ENCODE assay signal across 20 cellular contexts in genomic region chr1:35535243-35535642, GRCh38.
"Had no signal": no experiment of that assay in that cellular context is flagged by ENCODE, and none has a peak within 500 bp of the region (broad histone marks: within the 10 kb centered on the region; RNA-seq: fewer than 3 reads in every experiment).

No MANE protein-coding gene starts in this region.

- H3K27ac ChIP-seq: pancreas, upper lobe of left lung, VCaP had no signal

- H3K4me3 Mint-ChIP-seq: activated CD8-positive, alpha-beta T cell treated with anti-CD3 and anti-CD28 coated beads, Interleukin-2, amount 10 ng/mL, durations not matched to agents 7 days and 5 days; activated T-helper 1 cell treated with anti-CD3 and anti-CD28 coated beads, Interleukin-12 subunit alpha, Interleukin-12 subunit beta, Interleukin-2, Interleukin-4 antibody, amounts not matched to agents 30 ng/mL and 10 ng/mL and 1 ng/mL, durations not matched to agents 14 hours and 24 hours and 36 hours; memory B cell; nephron progenitor cell had no signal

- H3K27ac Mint-ChIP-seq: activated CD8-positive, alpha-beta T cell treated with anti-CD3 and anti-CD28 coated beads, Interleukin-2, amount 10 ng/mL, durations not matched to agents 7 days and 5 days; activated T-helper 1 cell treated with anti-CD3 and anti-CD28 coated beads, Interleukin-12 subunit alpha, Interleukin-12 subunit beta, Interleukin-2, Interleukin-4 antibody, amounts not matched to agents 30 ng/mL and 10 ng/mL and 1 ng/mL, durations not matched to agents 14 hours and 24 hours and 36 hours; memory B cell; nephron progenitor cell had no signal

- H3K4me3 ChIP-seq: pancreas, upper lobe of left lung had no signal

- H3K9me3 Mint-ChIP-seq: memory B cell had no signal

- DNase-seq: activated CD4-positive, alpha-beta T cell treated with anti-CD3 and anti-CD28 coated beads for 1 hour; activated CD4-positive, alpha-beta T cell treated with anti-CD3 and anti-CD28 coated beads, Interleukin-2, amount 50 U/mL, for 1 hour; activated CD8-positive, alpha-beta T cell treated with anti-CD3 and anti-CD28 coated beads, Interleukin-2, amount 10 ng/mL, durations not matched to agents 7 days and 5 days; activated gamma-delta T cell; cerebellar nuclear complex; cortex of kidney; foreskin fibroblast; heart right ventricle; islet precursor cell; left colon; nephron progenitor cell; pancreas; right cardiac atrium; stimulated activated CD4-positive, alpha-beta T cell treated with anti-CD3 and anti-CD28 coated beads, Interleukin-4, amount 100 ng/mL, for 24 hours; stimulated activated naive CD4-positive, alpha-beta T cell treated with Interleukin-2 at 50 U/mL for 16 hours; upper lobe of left lung had no signal

- H3K9me3 ChIP-seq: pancreas, upper lobe of left lung had no signal

- H3K27me3 Mint-ChIP-seq: memory B cell had no signal

- ATAC-seq: activated CD8-positive, alpha-beta T cell treated with anti-CD3 and anti-CD28 coated beads, Interleukin-2, amount 10 ng/mL, durations not matched to agents 7 days and 5 days; activated naive CD4-positive, alpha-beta T cell treated with anti-CD3 and anti-CD28 coated beads, Interleukin-2, amount 50 U/mL, for 72 hours; heart right ventricle; left colon; pancreas; right cardiac atrium had no signal

- H3K27me3 ChIP-seq: heart right ventricle, pancreas, upper lobe of left lung had no signal
